ENCODE assay signal across 8 cellular contexts in the genomic region with DNA sequence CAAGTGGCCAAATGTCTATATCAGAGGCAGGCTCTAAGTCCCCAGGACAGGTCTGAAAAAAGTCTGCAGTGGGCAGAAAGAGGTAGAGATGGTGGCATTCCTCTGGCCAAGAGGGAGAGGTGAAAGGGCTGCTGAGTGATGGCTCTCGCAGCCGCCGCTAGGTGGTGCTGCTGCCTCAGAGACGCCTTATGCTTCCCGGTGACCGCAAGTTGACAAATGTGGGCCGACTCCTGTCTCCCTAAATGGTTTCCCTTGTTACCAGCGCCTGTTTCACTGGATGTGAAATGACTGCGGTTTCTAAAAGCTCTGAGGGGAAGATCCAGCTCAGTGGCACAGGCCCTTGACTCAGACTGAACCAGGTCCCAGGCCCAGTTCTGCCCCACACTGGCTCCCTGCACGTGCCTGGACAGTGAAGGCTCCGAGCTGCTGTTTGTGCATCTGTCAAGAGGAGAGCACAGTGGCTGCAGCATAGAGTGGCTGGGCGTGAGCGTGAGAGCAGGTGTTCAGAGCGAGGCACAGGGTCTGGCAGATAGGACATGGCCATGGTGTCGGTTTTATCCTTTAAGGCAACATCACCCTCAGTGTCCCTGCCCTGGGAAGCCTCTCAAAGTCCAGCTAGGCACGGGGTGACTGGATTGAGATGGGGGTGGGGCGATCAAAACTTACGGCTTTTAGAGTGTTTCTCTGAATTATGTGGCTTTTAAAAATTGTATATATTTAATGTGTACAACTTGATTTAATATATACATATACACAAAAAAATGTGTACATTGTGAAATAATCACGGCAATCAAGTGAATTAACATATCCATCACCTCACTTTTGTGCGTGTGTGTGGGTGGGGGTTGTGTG. TPM values are rescaled to one million over a fixed set of nuclear protein-coding genes. Genes with fewer than 3 reads are reported as not detected.
DNase-seq lines count a peak whose midpoint lies in the region; ATAC-seq, FAIRE-seq and TF ChIP-seq lines count a peak whose summit lies in the region.

No MANE protein-coding gene starts in this region.

- no peaks in the 10 kb centered on the region for H3K9me3 Mint-ChIP-seq in T-cell
- no peaks in the 10 kb centered on the region for H3K9me3 Mint-ChIP-seq in activated naive CD8-positive, alpha-beta T cell treated with anti-CD3 and anti-CD28 coated beads, Interleukin-2, amount 10 ng/mL, durations not matched to agents 7 days and 5 days

- H3K27ac ChIP-seq in rectal smooth muscle tissue (ENCODE audit: low read depth, low read length) (peak overlapping the region; percentile 2), aorta (ENCODE audit: low read depth in 1 of 2, low read length in 2 of 2) (no peak overlapping the region)

- FAIRE-seq in H54 (lab: Jason Lieb, UNC): peak; percentile 33

- peaks cover 43% of the 10 kb centered on the region for H3K36me3 Mint-ChIP-seq in T-cell
- peaks cover 42% of the 10 kb centered on the region for H3K36me3 Mint-ChIP-seq in activated naive CD8-positive, alpha-beta T cell treated with anti-CD3 and anti-CD28 coated beads, Interleukin-2, amount 10 ng/mL, durations not matched to agents 7 days and 5 days

- 23 to 24% methylated on average over 20 of the region's 20 CpGs for WGBS in aorta, 2 donors

- H3K9me3 ChIP-seq in aorta (ENCODE audit: control insufficient read depth, low read length): no peaks in the 10 kb centered on the region

- CTCF ChIA-PET in T-cell (lab: Charles Lee): interaction anchor here (0.5 to 2.1 kb wide), 22 partner anchors 13 to 1103 kb away, joined by 3 to 7 read pairs (median 3); partner anchors contain the start of genes DEXI (in 1 of the 2) and SOCS1 (in 1 of the 2)

- H3K4me1 Mint-ChIP-seq in T-cell: peaks cover 24 to 41% (median 35%) of the 10 kb centered on the region in 3 donors
- peaks cover 46% of the 10 kb centered on the region for H3K4me1 Mint-ChIP-seq in activated naive CD8-positive, alpha-beta T cell treated with anti-CD3 and anti-CD28 coated beads, Interleukin-2, amount 10 ng/mL, durations not matched to agents 7 days and 5 days

- ATAC-seq in T-cell (replicated peaks in 1 of 4) (peak; percentile 67 to 71 (median 70)), aorta (ENCODE audit: low FRiP score) (peak; percentile 92)
- ATAC-seq in activated naive CD8-positive, alpha-beta T cell treated with anti-CD3 and anti-CD28 coated beads, Interleukin-2, amount 10 ng/mL, durations not matched to agents 7 days and 5 days (ENCODE audit: low read depth): peak; percentile 66

- H3K27me3 Mint-ChIP-seq in T-cell: no peaks in the 10 kb centered on the region
- no peaks in the 10 kb centered on the region for H3K27me3 Mint-ChIP-seq in activated naive CD8-positive, alpha-beta T cell treated with anti-CD3 and anti-CD28 coated beads, Interleukin-2, amount 10 ng/mL, durations not matched to agents 7 days and 5 days

- intact Hi-C loops in cardiac septum (cut with DNase I) (loop anchor here (10.0 kb wide), 6 partner anchors 401 to 781 kb away; partner anchors contain the start of gene TXNDC11), aorta (cut with DNase I) (no loop called here)

- H3K27ac Mint-ChIP-seq in T-cell: peak overlapping the region; percentile 80 to 82
- H3K27ac Mint-ChIP-seq in activated naive CD8-positive, alpha-beta T cell treated with anti-CD3 and anti-CD28 coated beads, Interleukin-2, amount 10 ng/mL, durations not matched to agents 7 days and 5 days: peak overlapping the region; percentile 63

- H3K9ac ChIP-seq in rectal smooth muscle tissue (ENCODE audit: low read length): no peak overlapping the region

- peak overlapping the region; percentile 1 for H3K4me3 ChIP-seq in rectal smooth muscle tissue (ENCODE audit: low read length)
- H3K4me3 ChIP-seq in aorta (ENCODE audit: low read length in 2 of 2): no peak overlapping the region

- peak overlapping the region; percentile 36 to 57 (median 55) for H3K4me3 Mint-ChIP-seq in T-cell
- peak overlapping the region; percentile 41 for H3K4me3 Mint-ChIP-seq in activated naive CD8-positive, alpha-beta T cell treated with anti-CD3 and anti-CD28 coated beads, Interleukin-2, amount 10 ng/mL, durations not matched to agents 7 days and 5 days

- H3K27me3 ChIP-seq in rectal smooth muscle tissue (ENCODE audit: control insufficient read depth, insufficient read depth, low read length) (no peaks in the 10 kb centered on the region), aorta (ENCODE audit: control insufficient read depth in 1 of 2, insufficient read depth in 2 of 2, low read length in 1 of 2) (no peaks in the 10 kb centered on the region)

- POLR2A ChIA-PET in T-cell (lab: Charles Lee): interaction anchor here in 1 of 2 donors (1.4 kb wide), 1 partner anchor 15 kb away, joined by 3 read pairs; no protein-coding TSS in a partner anchor
- POLR2A ChIA-PET in activated naive CD8-positive, alpha-beta T cell treated with anti-CD3 and anti-CD28 coated beads, Interleukin-2, amount 10 ng/mL, durations not matched to agents 7 days and 5 days (lab: Charles Lee): interaction anchor here (0.7 to 3.7 kb wide), 4 partner anchors 288 to 432 kb away, joined by 3 to 32 read pairs (median 8); partner anchors contain the start of gene SOCS1

- TF ChIP-seq POLR2A in H54 (IDR thresholded peaks at IDR 0.05; ENCODE audit: low read depth, low read length): no peak

- peaks cover 4% of the 10 kb centered on the region for H3K4me1 ChIP-seq in rectal smooth muscle tissue (ENCODE audit: control insufficient read depth, insufficient read depth, low read length)
- H3K4me1 ChIP-seq in aorta (ENCODE audit: control insufficient read depth in 1 of 2, insufficient read depth in 2 of 2, low read length in 2 of 2): no peaks in the 10 kb centered on the region

- peak; percentile 89 for DNase-seq in DMS 273 (lab: John Stamatoyannopoulos, UW; ENCODE audit: unreplicated experiment)
- peak; percentile 57 for DNase-seq in H54 (ENCODE audit: insufficient read length, low spot score)
- peak; percentile 89 for DNase-seq in NCI-H1092 treated with DMSO at 0.1 percent for 48 hours (lab: John Stamatoyannopoulos, UW)
- DNase-seq in T-cell: peak; percentile 47 to 81 (median 70)
- peak; percentile 88 for DNase-seq in activated naive CD8-positive, alpha-beta T cell treated with anti-CD3 and anti-CD28 coated beads, Interleukin-2, amount 10 ng/mL, durations not matched to agents 7 days and 5 days
- DNase-seq in cardiac septum (ENCODE audit: low spot score): peak; percentile 91
- DNase-seq in aorta: peak; percentile 89 to 96

- H3K36me3 ChIP-seq in rectal smooth muscle tissue (ENCODE audit: control insufficient read depth, insufficient read depth, low read length) (peaks cover 4% of the 10 kb centered on the region), aorta (ENCODE audit: control insufficient read depth in 1 of 2, insufficient read depth in 2 of 2, low read length in 1 of 2) (no peaks in the 10 kb centered on the region)

RNA-seq across cellular contexts. Expression of gene CLEC16A, which starts 19.9 kb away (rescaled TPM):
- total RNA-seq in T-cell: 10 to 100 TPM; 27.4 to 34.6 (median 28.7) TPM
- total RNA-seq in activated naive CD8-positive, alpha-beta T cell treated with anti-CD3 and anti-CD28 coated beads, Interleukin-2, amount 10 ng/mL, durations not matched to agents 7 days and 5 days: 10 to 100 TPM; 31.1 to 34.1 TPM
- total RNA-seq in cardiac septum: 28.4 TPM
- total RNA-seq in aorta: 10 to 100 TPM; 27.1 to 28.8 TPM
- polyA plus RNA-seq in aorta: 10 to 100 TPM in 1 of 2 donors, 1 to 10 TPM in 1; 5.9 to 10.9 TPM

RNA-seq across cellular contexts. Expression of gene DEXI, which starts 22.0 kb away (rescaled TPM):
- total RNA-seq in T-cell (10 to 100 TPM; 12.2 to 39.8 (median 34.1) TPM), cardiac septum (68.1 TPM), aorta (10 to 100 TPM; 41.4 to 42.3 TPM)
- 10 to 100 TPM; 31.4 to 32.3 TPM for total RNA-seq in activated naive CD8-positive, alpha-beta T cell treated with anti-CD3 and anti-CD28 coated beads, Interleukin-2, amount 10 ng/mL, durations not matched to agents 7 days and 5 days
- 10 to 100 TPM; 46.6 to 60.1 TPM for polyA plus RNA-seq in aorta
